Comparison of ENCODE assay signal across 1 cellular context in the genomic region with DNA sequence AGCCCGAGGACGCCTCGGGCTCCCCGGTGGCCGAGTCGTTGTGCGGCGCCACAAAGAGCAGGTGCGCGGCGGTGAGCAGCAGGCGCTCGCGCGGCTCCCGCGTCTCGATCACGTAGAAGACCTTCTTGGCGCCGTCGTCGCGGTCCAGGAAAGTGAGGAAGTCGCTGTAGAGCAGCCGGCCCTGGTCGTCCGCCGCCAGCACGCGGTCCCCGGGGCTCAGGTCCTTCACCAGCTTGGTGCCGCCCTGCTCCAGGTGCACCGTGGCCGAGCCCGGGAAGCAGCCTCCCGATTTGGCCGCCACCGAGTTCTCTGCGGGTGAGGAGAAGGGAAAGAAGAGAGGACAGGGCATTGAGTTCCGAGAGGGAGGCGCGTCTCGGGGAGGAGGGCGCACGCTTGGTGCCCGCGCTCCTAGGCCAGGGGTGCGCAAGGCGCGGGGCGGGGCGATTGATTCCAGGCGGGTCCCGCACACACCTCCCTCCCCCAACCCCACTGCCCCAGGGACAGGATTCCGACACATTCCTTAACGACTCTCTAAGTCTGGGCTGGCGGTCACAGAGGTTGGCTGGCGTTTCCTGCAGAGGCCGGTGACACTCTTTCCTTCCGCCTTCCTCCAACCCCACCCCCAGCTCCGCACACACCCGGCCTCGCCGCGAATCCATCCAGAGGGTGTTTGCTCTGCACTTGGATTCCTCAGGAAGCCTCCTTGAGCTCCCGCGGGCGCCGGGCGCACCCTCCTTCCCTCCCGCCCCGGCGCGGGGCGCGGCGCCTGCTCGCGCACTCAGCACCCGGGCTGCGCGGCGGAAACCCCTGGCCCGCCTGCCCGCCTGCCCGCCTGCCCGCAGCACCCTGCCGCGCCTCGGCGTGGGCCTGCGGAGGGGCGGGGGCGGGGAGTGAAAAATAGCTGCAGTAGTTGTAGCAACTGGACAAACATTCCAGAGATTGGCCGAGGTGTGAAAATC.
TF ChIP-seq lines count a peak whose summit lies in the region.

No MANE protein-coding gene starts in this region.

TF ChIP-seq in SK-N-SH treated with all-trans-retinoic acid at 6 μM for 48 hours, 23 proteins besides CTCF, POLR2A, EP300 and RAD21 (continued from another document):
- TF ChIP-seq POU6F1 (CRISPR knock-in tag; IDR thresholded peaks at IDR 0.05; ENCODE audit: borderline replicate concordance, low read depth) (no peak), CREB5 (CRISPR knock-in tag; IDR thresholded peaks at IDR 0.05; ENCODE audit: low read depth) (no peak), TOX (CRISPR knock-in tag; IDR thresholded peaks at IDR 0.05; ENCODE audit: borderline replicate concordance) (no peak), ZNF70 (CRISPR knock-in tag; IDR thresholded peaks at IDR 0.05) (no peak), CSDC2 (CRISPR knock-in tag; IDR thresholded peaks at IDR 0.05) (no peak), GLIS3 (CRISPR knock-in tag; IDR thresholded peaks at IDR 0.05) (no peak), ZFP30 (CRISPR knock-in tag; IDR thresholded peaks at IDR 0.05) (no peak), ARNTL (CRISPR knock-in tag; IDR thresholded peaks at IDR 0.05; ENCODE audit: borderline replicate concordance, low read depth) (no peak)
- TF ChIP-seq, protein P1, sequence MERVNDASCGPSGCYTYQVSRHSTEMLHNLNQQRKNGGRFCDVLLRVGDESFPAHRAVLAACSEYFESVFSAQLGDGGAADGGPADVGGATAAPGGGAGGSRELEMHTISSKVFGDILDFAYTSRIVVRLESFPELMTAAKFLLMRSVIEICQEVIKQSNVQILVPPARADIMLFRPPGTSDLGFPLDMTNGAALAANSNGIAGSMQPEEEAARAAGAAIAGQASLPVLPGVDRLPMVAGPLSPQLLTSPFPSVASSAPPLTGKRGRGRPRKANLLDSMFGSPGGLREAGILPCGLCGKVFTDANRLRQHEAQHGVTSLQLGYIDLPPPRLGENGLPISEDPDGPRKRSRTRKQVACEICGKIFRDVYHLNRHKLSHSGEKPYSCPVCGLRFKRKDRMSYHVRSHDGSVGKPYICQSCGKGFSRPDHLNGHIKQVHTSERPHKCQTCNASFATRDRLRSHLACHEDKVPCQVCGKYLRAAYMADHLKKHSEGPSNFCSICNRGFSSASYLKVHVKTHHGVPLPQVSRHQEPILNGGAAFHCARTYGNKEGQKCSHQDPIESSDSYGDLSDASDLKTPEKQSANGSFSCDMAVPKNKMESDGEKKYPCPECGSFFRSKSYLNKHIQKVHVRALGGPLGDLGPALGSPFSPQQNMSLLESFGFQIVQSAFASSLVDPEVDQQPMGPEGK (CRISPR knock-in tag; IDR thresholded peaks at IDR 0.05; ENCODE audit: borderline replicate concordance), result no peak
